Comparison of ENCODE assay signal across 23 cellular contexts in the genomic region with DNA sequence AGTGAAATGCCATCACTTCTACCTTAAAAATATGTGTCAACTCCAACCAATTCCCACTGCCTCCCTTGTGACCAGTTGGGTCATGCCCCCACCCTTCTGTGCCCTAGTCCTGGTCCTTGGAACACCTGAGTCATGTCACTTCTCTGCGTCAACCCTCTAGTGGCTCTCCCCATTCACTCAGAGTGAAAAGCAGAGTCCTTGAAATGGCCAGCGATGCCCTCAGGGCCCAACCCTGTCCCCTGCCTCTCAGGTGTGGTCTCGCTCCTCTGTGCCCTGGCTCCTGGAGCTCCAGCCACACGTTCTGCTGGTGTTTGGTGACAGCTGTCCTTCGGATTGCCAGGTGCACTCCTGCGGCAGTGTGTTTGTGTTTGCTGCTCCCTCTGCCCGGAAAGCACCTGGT.
"Had no signal": no experiment of that assay in that cellular context is flagged by ENCODE, and none has a peak within 500 bp of the region (broad histone marks: within the 10 kb centered on the region; RNA-seq: fewer than 3 reads in every experiment).

No MANE protein-coding gene starts in this region.

- H3K36me3 Mint-ChIP-seq: activated naive CD4-positive, alpha-beta T cell treated with anti-CD3 and anti-CD28 coated beads, Interleukin-2, amount 50 U/mL, for 72 hours; brain; neural progenitor cell; stimulated activated naive B cell treated with anti-CD40 and anti-IgM and Interleukin-4, amounts not matched to agents 10 μg/mL and 1 μg/mL and 100 μg/mL, for 72 hours had no signal

- H3K9me3 Mint-ChIP-seq: activated naive CD4-positive, alpha-beta T cell treated with anti-CD3 and anti-CD28 coated beads, Interleukin-2, amount 50 U/mL, for 72 hours; activated T-cell treated with anti-CD3 and anti-CD28 coated beads, Interleukin-2, amount 50 U/mL, for 72 hours; naive thymus-derived CD8-positive, alpha-beta T cell; neural progenitor cell; stimulated activated naive B cell treated with anti-CD40 and anti-IgM and Interleukin-4, amounts not matched to agents 10 μg/mL and 1 μg/mL and 100 μg/mL, for 72 hours had no signal

- H3K4me3 ChIP-seq: ascending aorta, coronary artery, gastroesophageal sphincter, hepatocyte, neural progenitor cell, stomach, tibial nerve, uterus had no signal

- H3K4me1 Mint-ChIP-seq: naive thymus-derived CD8-positive, alpha-beta T cell had no signal

- H3K27me3 ChIP-seq: ascending aorta, gastroesophageal sphincter, neural progenitor cell, tibial nerve, uterus had no signal

- H3K27ac Mint-ChIP-seq: activated naive CD4-positive, alpha-beta T cell treated with anti-CD3 and anti-CD28 coated beads, Interleukin-2, amount 50 U/mL, for 72 hours; activated T-cell treated with anti-CD3 and anti-CD28 coated beads, Interleukin-2, amount 50 U/mL, for 72 hours; brain; neural progenitor cell; stimulated activated naive B cell treated with anti-CD40 and anti-IgM and Interleukin-4, amounts not matched to agents 10 μg/mL and 1 μg/mL and 100 μg/mL, for 72 hours had no signal

- H3K4me3 Mint-ChIP-seq: activated T-cell treated with anti-CD3 and anti-CD28 coated beads, Interleukin-2, amount 50 U/mL, for 72 hours; brain; naive thymus-derived CD8-positive, alpha-beta T cell; neural progenitor cell; stimulated activated naive B cell treated with anti-CD40 and anti-IgM and Interleukin-4, amounts not matched to agents 10 μg/mL and 1 μg/mL and 100 μg/mL, for 72 hours had no signal

- DNase-seq: activated CD4-positive, alpha-beta T cell treated with anti-CD3 and anti-CD28 coated beads for 4 hours; activated CD4-positive, alpha-beta T cell treated with anti-CD3 and anti-CD28 coated beads, Interleukin-2, amount 50 U/mL, for 4 hours; activated naive CD4-positive, alpha-beta T cell; activated T-cell treated with anti-CD3 and anti-CD28 coated beads for 4 hours; activated T-cell treated with anti-CD3 and anti-CD28 coated beads, Interleukin-2, amount 50 U/mL, for 72 hours; left colon; midbrain; naive thymus-derived CD8-positive, alpha-beta T cell; posterior cingulate gyrus; right cardiac atrium; stimulated activated CD4-positive, alpha-beta T cell treated with anti-CD3 and anti-CD28 coated beads, Interleukin-15, amount 100 ng/mL, for 24 hours; stimulated activated CD4-positive, alpha-beta T cell treated with anti-CD3 and anti-CD28 coated beads, Interleukin-2, amount 100 ng/mL, for 24 hours; stimulated activated naive B cell treated with anti-CD40 and anti-IgM and Interleukin-4, amounts not matched to agents 10 μg/mL and 1 μg/mL and 100 μg/mL, for 72 hours; stomach; uterus had no signal

- H3K36me3 ChIP-seq: neural progenitor cell, tibial nerve, uterus had no signal

- ATAC-seq: activated naive CD4-positive, alpha-beta T cell treated with anti-CD3 and anti-CD28 coated beads, Interleukin-2, amount 50 U/mL, for 72 hours; activated T-cell treated with anti-CD3 and anti-CD28 coated beads, Interleukin-2, amount 50 U/mL, for 72 hours; gastroesophageal sphincter; left colon; naive thymus-derived CD8-positive, alpha-beta T cell; right cardiac atrium; stimulated activated naive B cell treated with anti-CD40 and anti-IgM and Interleukin-4, amounts not matched to agents 10 μg/mL and 1 μg/mL and 100 μg/mL, for 72 hours had no signal

- H3K9me3 ChIP-seq: ascending aorta, gastroesophageal sphincter, stomach, tibial nerve, uterus had no signal

- H3K27ac ChIP-seq: ascending aorta, coronary artery, gastroesophageal sphincter, hepatocyte, neural progenitor cell, stomach, tibial nerve, uterus had no signal
